Comparison of ENCODE assay signal across 1 cellular context in the genomic region with DNA sequence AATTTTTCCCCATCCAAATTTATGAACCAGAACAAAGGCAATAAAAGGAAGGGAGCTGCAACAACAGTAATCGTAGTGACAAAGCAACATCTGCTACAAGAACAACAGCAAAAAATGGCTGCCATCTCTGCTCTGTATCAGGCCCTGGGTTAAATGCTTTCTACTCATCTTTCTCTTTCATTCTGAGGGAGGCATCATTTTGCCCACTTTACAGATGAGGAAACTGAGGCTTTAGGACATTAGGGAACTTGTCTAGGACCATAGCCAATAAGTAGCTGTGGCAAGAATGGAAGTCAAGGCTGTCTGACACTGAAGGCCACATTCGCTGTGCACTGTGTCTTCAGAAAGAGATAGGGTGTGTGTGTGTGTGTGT.
TF ChIP-seq lines count a peak whose summit lies in the region.

No MANE protein-coding gene starts in this region.

TF ChIP-seq in GM23338, 12 proteins besides CTCF, POLR2A, EP300 and RAD21:
- TF ChIP-seq ZNF114 (CRISPR knock-in tag; IDR thresholded peaks at IDR 0.05) (no peak), JUNB (IDR thresholded peaks at IDR 0.05; ENCODE audit: unreplicated experiment) (no peak), POLR2AphosphoS5 (IDR thresholded peaks at IDR 0.05; ENCODE audit: low read depth) (no peak), NANOG (IDR thresholded peaks at IDR 0.05; ENCODE audit: borderline replicate concordance) (no peak), EZH2phosphoT487 (IDR thresholded peaks at IDR 0.05; ENCODE audit: unreplicated experiment) (no peak), EZH2 (IDR thresholded peaks at IDR 0.05; ENCODE audit: low read depth, unreplicated experiment) (no peak), STAT1 (IDR thresholded peaks at IDR 0.05; ENCODE audit: unreplicated experiment) (no peak), CREB1 (CRISPR knock-in tag; IDR thresholded peaks at IDR 0.05; ENCODE audit: low read depth) (no peak), ZNF331 (CRISPR knock-in tag; IDR thresholded peaks at IDR 0.05; ENCODE audit: low read depth) (no peak), REST (IDR thresholded peaks at IDR 0.05; ENCODE audit: unreplicated experiment) (no peak)
- TF ChIP-seq, protein P1, sequence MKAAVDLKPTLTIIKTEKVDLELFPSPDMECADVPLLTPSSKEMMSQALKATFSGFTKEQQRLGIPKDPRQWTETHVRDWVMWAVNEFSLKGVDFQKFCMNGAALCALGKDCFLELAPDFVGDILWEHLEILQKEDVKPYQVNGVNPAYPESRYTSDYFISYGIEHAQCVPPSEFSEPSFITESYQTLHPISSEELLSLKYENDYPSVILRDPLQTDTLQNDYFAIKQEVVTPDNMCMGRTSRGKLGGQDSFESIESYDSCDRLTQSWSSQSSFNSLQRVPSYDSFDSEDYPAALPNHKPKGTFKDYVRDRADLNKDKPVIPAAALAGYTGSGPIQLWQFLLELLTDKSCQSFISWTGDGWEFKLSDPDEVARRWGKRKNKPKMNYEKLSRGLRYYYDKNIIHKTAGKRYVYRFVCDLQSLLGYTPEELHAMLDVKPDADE (IDR thresholded peaks at IDR 0.05) = no peak
- TF ChIP-seq, protein P2, sequence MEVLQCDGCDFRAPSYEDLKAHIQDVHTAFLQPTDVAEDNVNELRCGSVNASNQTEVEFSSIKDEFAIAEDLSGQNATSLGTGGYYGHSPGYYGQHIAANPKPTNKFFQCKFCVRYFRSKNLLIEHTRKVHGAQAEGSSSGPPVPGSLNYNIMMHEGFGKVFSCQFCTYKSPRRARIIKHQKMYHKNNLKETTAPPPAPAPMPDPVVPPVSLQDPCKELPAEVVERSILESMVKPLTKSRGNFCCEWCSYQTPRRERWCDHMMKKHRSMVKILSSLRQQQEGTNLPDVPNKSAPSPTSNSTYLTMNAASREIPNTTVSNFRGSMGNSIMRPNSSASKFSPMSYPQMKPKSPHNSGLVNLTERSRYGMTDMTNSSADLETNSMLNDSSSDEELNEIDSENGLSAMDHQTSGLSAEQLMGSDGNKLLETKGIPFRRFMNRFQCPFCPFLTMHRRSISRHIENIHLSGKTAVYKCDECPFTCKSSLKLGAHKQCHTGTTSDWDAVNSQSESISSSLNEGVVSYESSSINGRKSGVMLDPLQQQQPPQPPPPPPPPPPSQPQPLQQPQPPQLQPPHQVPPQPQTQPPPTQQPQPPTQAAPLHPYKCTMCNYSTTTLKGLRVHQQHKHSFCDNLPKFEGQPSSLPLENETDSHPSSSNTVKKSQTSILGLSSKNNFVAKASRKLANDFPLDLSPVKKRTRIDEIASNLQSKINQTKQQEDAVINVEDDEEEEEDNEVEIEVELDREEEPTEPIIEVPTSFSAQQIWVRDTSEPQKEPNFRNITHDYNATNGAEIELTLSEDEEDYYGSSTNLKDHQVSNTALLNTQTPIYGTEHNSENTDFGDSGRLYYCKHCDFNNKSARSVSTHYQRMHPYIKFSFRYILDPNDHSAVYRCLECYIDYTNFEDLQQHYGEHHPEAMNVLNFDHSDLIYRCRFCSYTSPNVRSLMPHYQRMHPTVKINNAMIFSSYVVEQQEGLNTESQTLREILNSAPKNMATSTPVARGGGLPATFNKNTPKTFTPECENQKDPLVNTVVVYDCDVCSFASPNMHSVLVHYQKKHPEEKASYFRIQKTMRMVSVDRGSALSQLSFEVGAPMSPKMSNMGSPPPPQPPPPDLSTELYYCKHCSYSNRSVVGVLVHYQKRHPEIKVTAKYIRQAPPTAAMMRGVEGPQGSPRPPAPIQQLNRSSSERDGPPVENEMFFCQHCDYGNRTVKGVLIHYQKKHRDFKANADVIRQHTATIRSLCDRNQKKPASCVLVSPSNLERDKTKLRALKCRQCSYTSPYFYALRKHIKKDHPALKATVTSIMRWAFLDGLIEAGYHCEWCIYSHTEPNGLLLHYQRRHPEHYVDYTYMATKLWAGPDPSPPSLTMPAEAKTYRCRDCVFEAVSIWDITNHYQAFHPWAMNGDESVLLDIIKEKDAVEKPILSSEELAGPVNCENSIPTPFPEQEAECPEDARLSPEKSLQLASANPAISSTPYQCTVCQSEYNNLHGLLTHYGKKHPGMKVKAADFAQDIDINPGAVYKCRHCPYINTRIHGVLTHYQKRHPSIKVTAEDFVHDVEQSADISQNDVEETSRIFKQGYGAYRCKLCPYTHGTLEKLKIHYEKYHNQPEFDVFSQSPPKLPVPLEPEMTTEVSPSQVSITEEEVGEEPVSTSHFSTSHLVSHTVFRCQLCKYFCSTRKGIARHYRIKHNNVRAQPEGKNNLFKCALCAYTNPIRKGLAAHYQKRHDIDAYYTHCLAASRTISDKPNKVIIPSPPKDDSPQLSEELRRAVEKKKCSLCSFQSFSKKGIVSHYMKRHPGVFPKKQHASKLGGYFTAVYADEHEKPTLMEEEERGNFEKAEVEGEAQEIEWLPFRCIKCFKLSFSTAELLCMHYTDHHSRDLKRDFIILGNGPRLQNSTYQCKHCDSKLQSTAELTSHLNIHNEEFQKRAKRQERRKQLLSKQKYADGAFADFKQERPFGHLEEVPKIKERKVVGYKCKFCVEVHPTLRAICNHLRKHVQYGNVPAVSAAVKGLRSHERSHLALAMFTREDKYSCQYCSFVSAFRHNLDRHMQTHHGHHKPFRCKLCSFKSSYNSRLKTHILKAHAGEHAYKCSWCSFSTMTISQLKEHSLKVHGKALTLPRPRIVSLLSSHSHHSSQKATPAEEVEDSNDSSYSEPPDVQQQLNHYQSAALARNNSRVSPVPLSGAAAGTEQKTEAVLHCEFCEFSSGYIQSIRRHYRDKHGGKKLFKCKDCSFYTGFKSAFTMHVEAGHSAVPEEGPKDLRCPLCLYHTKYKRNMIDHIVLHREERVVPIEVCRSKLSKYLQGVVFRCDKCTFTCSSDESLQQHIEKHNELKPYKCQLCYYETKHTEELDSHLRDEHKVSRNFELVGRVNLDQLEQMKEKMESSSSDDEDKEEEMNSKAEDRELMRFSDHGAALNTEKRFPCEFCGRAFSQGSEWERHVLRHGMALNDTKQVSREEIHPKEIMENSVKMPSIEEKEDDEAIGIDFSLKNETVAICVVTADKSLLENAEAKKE (CRISPR knock-in tag; IDR thresholded peaks at IDR 0.05) = no peak
